Comparison of ENCODE assay signal across 26 cellular contexts in genomic region chr17:55545765-55546164, GRCh38. TPM values are rescaled to one million over a fixed set of nuclear protein-coding genes. Genes with fewer than 3 reads are reported as not detected.
"Had no signal": no experiment of that assay in that cellular context is flagged by ENCODE, and none has a peak within 500 bp of the region (broad histone marks: within the 10 kb centered on the region; RNA-seq: fewer than 3 reads in every experiment).

No MANE protein-coding gene starts in this region.

- H3K4me1 ChIP-seq: heart left ventricle had no signal

- H3K27ac Mint-ChIP-seq: naive B cell had no signal

- H3K36me3 ChIP-seq: heart left ventricle had no signal

- H3K4me3 ChIP-seq: dorsolateral prefrontal cortex, heart left ventricle, skin epidermis had no signal

- H3K4me3 Mint-ChIP-seq: naive B cell, neural crest cell had no signal

- H3K27ac ChIP-seq: dorsolateral prefrontal cortex, heart left ventricle, skin epidermis had no signal

- DNase-seq: cortex of kidney; dorsolateral prefrontal cortex; effector CD8-positive, alpha-beta T cell; heart left ventricle; hippocampal formation; left colon; left ventricle myocardium superior; mesendoderm; naive B cell; posterior cingulate gyrus; stimulated activated CD4-positive, alpha-beta T cell treated with anti-CD3 and anti-CD28 coated beads, Interleukin-2, amount 100 ng/mL, for 24 hours; stimulated activated naive CD4-positive, alpha-beta T cell treated with Interleukin-2 at 50 U/mL for 16 hours; trophoblast cell had no signal

- FAIRE-seq: frontal cortex had no signal

- H3K4me1 Mint-ChIP-seq: naive B cell, neural crest cell had no signal

- ATAC-seq: esophagus mucosa, heart left ventricle, left colon, left ventricle myocardium superior had no signal

RNA-seq across cellular contexts. Expression of gene SMIM36, which starts 34.5 kb away (rescaled TPM):
- total RNA-seq: esophagus mucosa, fibroblast of lung, frontal cortex, glomerular endothelial cell, heart left ventricle, kidney epithelial cell, left colon, left ventricle myocardium superior, lung microvascular endothelial cell, neural crest cell, osteocyte, pulmonary artery endothelial cell, sciatic nerve, urinary bladder had no signal
- polyA plus RNA-seq: fibroblast of lung, heart left ventricle, thymus, urinary bladder had no signal
